Comparison of ENCODE assay signal across 27 cellular contexts in the genomic region with DNA sequence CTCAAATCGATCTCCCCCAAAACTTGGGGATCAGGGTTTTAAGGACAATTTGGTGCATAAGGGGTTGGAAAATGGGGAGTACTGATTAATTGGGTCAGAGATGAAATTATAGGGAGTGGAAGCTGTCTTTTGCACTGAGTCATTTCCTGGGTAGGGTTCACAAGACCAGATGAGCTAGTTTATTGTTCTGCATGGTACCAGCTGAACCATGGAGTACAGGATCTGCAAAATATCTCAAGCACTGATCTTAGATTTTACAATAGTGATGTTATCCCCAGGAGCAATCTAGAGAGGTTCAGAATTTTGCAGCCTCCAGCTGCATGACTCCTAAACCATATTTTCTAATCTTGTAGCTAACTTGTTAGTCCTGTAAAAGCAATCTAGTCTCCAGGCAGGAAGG.
DNase-seq lines count a peak whose midpoint lies in the region; ATAC-seq, FAIRE-seq and TF ChIP-seq lines count a peak whose summit lies in the region.
"Had no signal": no experiment of that assay in that cellular context is flagged by ENCODE, and none has a peak within 500 bp of the region (broad histone marks: within the 10 kb centered on the region; RNA-seq: fewer than 3 reads in every experiment).

No MANE protein-coding gene starts in this region.

- dilution Hi-C loops in endothelial cell of umbilical vein (cut with MboI; ENCODE audit: extremely low pct_ligation_motif_present, low sequenced_read_pairs) (no loop called here), keratinocyte (cut with MboI; ENCODE audit: extremely low pct_ligation_motif_present, low sequenced_read_pairs) (no loop called here)

- no peak for ATAC-seq in natural killer cell treated with Interleukin-12 subunit alpha and Interleukin-12 subunit beta and Interleukin-15 and Interleukin-18, amount 100 ng/mL, for 72 hours
- ATAC-seq in HG03469 (IDR thresholded peaks at IDR 0.05; ENCODE audit: unreplicated experiment) = no peak
- ATAC-seq in HG03196 (IDR thresholded peaks at IDR 0.05; ENCODE audit: unreplicated experiment) = no peak
- ATAC-seq: activated T-helper 17 cell treated with anti-CD3 and anti-CD28 coated beads, Interleukin-2, amount 50 U/mL, for 72 hours; mucosa of descending colon; SK-N-SH treated with all-trans-retinoic acid at 6 μM for 48 hours had no signal

- H3K4me1 Mint-ChIP-seq in natural killer cell treated with Interleukin-12 subunit alpha and Interleukin-12 subunit beta and Interleukin-15 and Interleukin-18, amount 100 ng/mL, for 72 hours (ENCODE audit: low read depth in 2 of 2) = peaks cover 0 to 3% of the 10 kb centered on the region in 2 donors
- H3K4me1 Mint-ChIP-seq: activated naive CD8-positive, alpha-beta T cell treated with anti-CD3 and anti-CD28 coated beads for 36 hours; activated T-helper 17 cell treated with anti-CD3 and anti-CD28 coated beads, Interleukin-2, amount 50 U/mL, for 72 hours had no signal

- no peak overlapping the region for H3K27ac ChIP-seq in endothelial cell of umbilical vein (ENCODE audit: insufficient read depth, low read depth, low read length)
- peak overlapping the region; percentile 70 for H3K27ac ChIP-seq in keratinocyte (ENCODE audit: control insufficient read depth, insufficient read depth, low read length)
- H3K27ac ChIP-seq: BLaER1, KMS-11, sigmoid colon had no signal

- H4K20me1 ChIP-seq in endothelial cell of umbilical vein (replicated peaks; ENCODE audit: control insufficient read depth, extremely low read depth, insufficient read depth, low read length) (no peaks in the 10 kb centered on the region), keratinocyte (ENCODE audit: control insufficient read depth, extremely low read depth, insufficient read depth, low read length) (no peaks in the 10 kb centered on the region)
- H4K20me1 ChIP-seq: BLaER1 had no signal

- H3K79me2 ChIP-seq in endothelial cell of umbilical vein (ENCODE audit: control insufficient read depth, insufficient read depth, low read length) (no peaks in the 10 kb centered on the region), keratinocyte (ENCODE audit: control insufficient read depth, insufficient read depth, low read length) (no peaks in the 10 kb centered on the region)

- CTCF ChIA-PET in endothelial cell of umbilical vein (lab: Charles Lee) = interaction anchor here (1.4 kb wide), 1 partner anchor 460 kb away, joined by 4 read pairs; no protein-coding TSS in a partner anchor

- H3K27ac Mint-ChIP-seq in natural killer cell treated with Interleukin-12 subunit alpha and Interleukin-12 subunit beta and Interleukin-15 and Interleukin-18, amount 100 ng/mL, for 72 hours = no peak overlapping the region
- H3K27ac Mint-ChIP-seq: activated naive CD8-positive, alpha-beta T cell treated with anti-CD3 and anti-CD28 coated beads for 36 hours; activated T-helper 17 cell treated with anti-CD3 and anti-CD28 coated beads, Interleukin-2, amount 50 U/mL, for 72 hours had no signal

- no peaks in the 10 kb centered on the region for H3K27me3 ChIP-seq in endothelial cell of umbilical vein (ENCODE audit: control insufficient read depth in 2 of 2, insufficient read depth in 2 of 2, low read length in 2 of 2)
- no peaks in the 10 kb centered on the region for H3K27me3 ChIP-seq in keratinocyte (ENCODE audit: control insufficient read depth, extremely low read depth, insufficient read depth, low read length)
- H3K27me3 ChIP-seq: BLaER1, sigmoid colon had no signal

- intact Hi-C loops in endothelial cell of umbilical vein (cut with micrococcal nuclease) = no loop called here

- POLR2A ChIA-PET in endothelial cell of umbilical vein (lab: Charles Lee) = no interaction called here

- H3K4me2 ChIP-seq in endothelial cell of umbilical vein (ENCODE audit: insufficient read depth, low read length) (peak overlapping the region; percentile 11), keratinocyte (ENCODE audit: control insufficient read depth, extremely low read depth, insufficient read depth, low read depth, low read length) (peak overlapping the region; percentile 53)
- H3K4me2 ChIP-seq: BLaER1, KMS-11 had no signal

- H3K9me1 ChIP-seq in endothelial cell of umbilical vein (replicated peaks; ENCODE audit: control insufficient read depth, extremely low read depth, insufficient read depth, low read length) = no peaks in the 10 kb centered on the region
- no peaks in the 10 kb centered on the region for H3K9me1 ChIP-seq in keratinocyte (ENCODE audit: control insufficient read depth, extremely low read depth, insufficient read depth, low read length)

- no peak overlapping the region for H3K4me3 ChIP-seq in endothelial cell of umbilical vein (replicated peaks in 1 of 3; ENCODE audit: insufficient read depth in 1 of 3, low read depth in 1 of 3, low read length in 3 of 3)
- H3K4me3 ChIP-seq in keratinocyte (ENCODE audit: control insufficient read depth in 2 of 3, extremely low read depth in 1 of 3, insufficient read depth in 2 of 3, low read depth in 1 of 3, low read length in 3 of 3) = peak overlapping the region in 2 of 3 experiments; percentile 7 to 12
- H3K4me3 ChIP-seq: BLaER1, mucosa of descending colon, sigmoid colon had no signal

- no peaks in the 10 kb centered on the region for H3K36me3 Mint-ChIP-seq in natural killer cell treated with Interleukin-12 subunit alpha and Interleukin-12 subunit beta and Interleukin-15 and Interleukin-18, amount 100 ng/mL, for 72 hours
- H3K36me3 Mint-ChIP-seq: activated naive CD8-positive, alpha-beta T cell treated with anti-CD3 and anti-CD28 coated beads for 36 hours; immature natural killer cell had no signal

- TF ChIP-seq CTCF in endothelial cell of umbilical vein (IDR thresholded peaks at IDR 0.05; ENCODE audit: extremely low read depth in 1 of 2, insufficient read depth in 1 of 2, low read depth in 1 of 2, low read length in 2 of 2) (no peak), keratinocyte (optimal IDR thresholded peaks at IDR 0.05 in 1 of 3, IDR thresholded peaks at IDR 0.05 in 1 of 3, conservative IDR thresholded peaks at IDR 0.05 in 1 of 3; ENCODE audit: extremely low read depth in 1 of 3, insufficient read depth in 2 of 3, low read length in 3 of 3) (no peak)

- H3K9ac ChIP-seq in endothelial cell of umbilical vein (replicated peaks; ENCODE audit: extremely low read depth, insufficient read depth, low read length) (no peak overlapping the region), keratinocyte (ENCODE audit: control insufficient read depth, extremely low read depth, insufficient read depth, low read length) (no peak overlapping the region)
- H3K9ac ChIP-seq: BLaER1, KMS-11 had no signal

- no peaks in the 10 kb centered on the region for H3K9me3 ChIP-seq in endothelial cell of umbilical vein (replicated peaks; ENCODE audit: control insufficient read depth, insufficient read depth, low read length)
- H3K9me3 ChIP-seq in keratinocyte (ENCODE audit: control insufficient read depth, low read depth, low read length) = no peaks in the 10 kb centered on the region
- H3K9me3 ChIP-seq: BLaER1, mucosa of descending colon, sigmoid colon had no signal

- DNase-seq in EH (ENCODE audit: low read depth) = peak; percentile 47
- peak; percentile 52 for DNase-seq in M059J (ENCODE audit: low read depth)
- peak; percentile 35 for DNase-seq in endothelial cell of umbilical vein (ENCODE audit: low read depth, low spot score)
- peak; percentile 19 for DNase-seq in keratinocyte (ENCODE audit: low read depth, low spot score)
- DNase-seq in natural killer cell treated with Interleukin-12 subunit alpha and Interleukin-12 subunit beta and Interleukin-15 and Interleukin-18, amount 100 ng/mL, for 72 hours (ENCODE audit: low spot score) = no peak
- DNase-seq in SW 1271 (lab: John Stamatoyannopoulos, UW) = no peak
- DNase-seq: ACHN; activated CD4-positive, alpha-beta T cell treated with anti-CD3 and anti-CD28 coated beads, Interleukin-2, amount 50 U/mL, for 4 hours; activated CD8-positive, alpha-beta memory T cell treated with anti-CD3 and anti-CD28 coated beads, Interleukin-2, amount 50 U/mL, for 4 hours; activated naive CD8-positive, alpha-beta T cell treated with anti-CD3 and anti-CD28 coated beads for 36 hours; COR-L47; effector memory CD4-positive, alpha-beta T cell; immature natural killer cell; mucosa of descending colon; NCI-H2029; NCI-H345; posterior cingulate gyrus; sigmoid colon; T-helper 9 cell had no signal

- no peak overlapping the region for H2AFZ ChIP-seq in endothelial cell of umbilical vein (ENCODE audit: low read depth, low read length)
- H2AFZ ChIP-seq in keratinocyte (ENCODE audit: control insufficient read depth, low read length) = peak overlapping the region; percentile 56

- peaks cover 21% of the 10 kb centered on the region for H3K4me1 ChIP-seq in endothelial cell of umbilical vein (ENCODE audit: control insufficient read depth, extremely low read depth, insufficient read depth, low read length)
- H3K4me1 ChIP-seq in keratinocyte (ENCODE audit: control insufficient read depth, extremely low read depth, insufficient read depth, low read length) = peaks cover 48% of the 10 kb centered on the region
- H3K4me1 ChIP-seq: BLaER1, sigmoid colon had no signal

- H3K36me3 ChIP-seq in endothelial cell of umbilical vein (ENCODE audit: control insufficient read depth in 2 of 2, extremely low read depth in 1 of 2, insufficient read depth in 2 of 2, low read length in 2 of 2) (no peaks in the 10 kb centered on the region), keratinocyte (ENCODE audit: control insufficient read depth in 2 of 2, extremely low read depth in 1 of 2, insufficient read depth in 2 of 2, low read length in 2 of 2) (no peaks in the 10 kb centered on the region)
- H3K36me3 ChIP-seq: BLaER1, sigmoid colon had no signal

- FAIRE-seq in endothelial cell of umbilical vein (lab: Jason Lieb, UNC) (peak; percentile 73), keratinocyte (lab: Jason Lieb, UNC) (peak; percentile 79)
- FAIRE-seq: RCC 7860 had no signal

- BruUV-seq in endothelial cell of umbilical vein (replicated peaks; lab: Mats Ljungman, UMichigan) = no TSS peak

- peaks cover 2% of the 10 kb centered on the region for H3K9me3 Mint-ChIP-seq in natural killer cell treated with Interleukin-12 subunit alpha and Interleukin-12 subunit beta and Interleukin-15 and Interleukin-18, amount 100 ng/mL, for 72 hours
- H3K9me3 Mint-ChIP-seq: activated naive CD8-positive, alpha-beta T cell treated with anti-CD3 and anti-CD28 coated beads for 36 hours; activated T-helper 17 cell treated with anti-CD3 and anti-CD28 coated beads, Interleukin-2, amount 50 U/mL, for 72 hours; immature natural killer cell had no signal

- H3K4me3 Mint-ChIP-seq in natural killer cell treated with Interleukin-12 subunit alpha and Interleukin-12 subunit beta and Interleukin-15 and Interleukin-18, amount 100 ng/mL, for 72 hours = no peak overlapping the region
- H3K4me3 Mint-ChIP-seq: activated naive CD8-positive, alpha-beta T cell treated with anti-CD3 and anti-CD28 coated beads for 36 hours; activated T-helper 17 cell treated with anti-CD3 and anti-CD28 coated beads, Interleukin-2, amount 50 U/mL, for 72 hours; immature natural killer cell; neural crest cell had no signal

- H3K27me3 Mint-ChIP-seq in natural killer cell treated with Interleukin-12 subunit alpha and Interleukin-12 subunit beta and Interleukin-15 and Interleukin-18, amount 100 ng/mL, for 72 hours = peaks cover 6 to 27% of the 10 kb centered on the region in 2 donors

- TF ChIP-seq POLR2A in endothelial cell of umbilical vein (IDR thresholded peaks at IDR 0.05; ENCODE audit: low read depth, low read length) = no peak

TF ChIP-seq in endothelial cell of umbilical vein, 7 proteins besides CTCF, POLR2A, EP300 and RAD21 (continues in another document):
- no peak for TF ChIP-seq GATA2 (IDR thresholded peaks at IDR 0.05; ENCODE audit: insufficient read depth, insufficient read length, low read depth, low read length)

Comparison
In these comparisons a context has a peak if more than half of its experiments do, and no peak if none do; other contexts are left out.
1. DNase-seq: peak in EH (single experiment), M059J (single experiment), endothelial cell of umbilical vein (single experiment) and keratinocyte (single experiment); none in natural killer cell treated with Interleukin-12 subunit alpha and Interleukin-12 subunit beta and Interleukin-15 and Interleukin-18, amount 100 ng/mL, for 72 hours (single experiment) and SW 1271 (0 of 2).
2. H3K4me3 ChIP-seq: peak in keratinocyte (2 of 3); none in endothelial cell of umbilical vein (0 of 3).